In the genomic region with DNA sequence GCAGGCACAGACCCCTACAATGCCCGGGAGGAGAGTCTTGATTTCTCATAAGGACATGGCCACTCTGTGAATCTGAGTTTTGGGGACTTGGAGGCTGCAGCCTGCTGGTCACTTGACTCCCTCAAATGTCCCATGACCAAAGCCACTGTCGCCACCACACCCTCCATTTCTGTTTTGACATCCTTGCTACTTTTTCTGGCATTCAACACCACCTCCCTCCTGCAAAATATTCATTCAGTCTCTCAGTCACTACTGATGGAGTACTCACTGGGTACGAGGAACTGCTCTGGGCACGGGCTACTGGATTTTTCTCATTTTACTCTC, we compare ENCODE assay signal across 18 cellular contexts.
DNase-seq lines count a peak whose midpoint lies in the region; TF ChIP-seq lines count a peak whose summit lies in the region.
"Had no signal": no experiment of that assay in that cellular context is flagged by ENCODE, and none has a peak within 500 bp of the region (broad histone marks: within the 10 kb centered on the region; RNA-seq: fewer than 3 reads in every experiment).

No MANE protein-coding gene starts in this region.

- H3K27ac ChIP-seq in cingulate gyrus (ENCODE audit: low read depth, low read length) (peak overlapping the region; percentile 96), layer of hippocampus (ENCODE audit: low read depth, low read length) (peak overlapping the region; percentile 97), substantia nigra (ENCODE audit: low read depth, low read length, poor library complexity, severe bottlenecking) (peak overlapping the region; percentile 98), PC-9 (no peak overlapping the region), vagina (no peak overlapping the region)

- intact Hi-C loops in Calu3 (cut with micrococcal nuclease; ENCODE audit: unreplicated experiment) (no loop called here), PC-9 (cut with micrococcal nuclease; ENCODE audit: unreplicated experiment) (no loop called here), vagina (cut with DNase I) (no loop called here)

- H3K4me1 ChIP-seq in PC-9 (replicated peaks; ENCODE audit: insufficient read depth) (peaks cover 8% of the 10 kb centered on the region; the same call in 1 of the 2 replicates), vagina (peaks cover 13% of the 10 kb centered on the region)

- no peak overlapping the region for H3K4me2 ChIP-seq in PC-9
- H3K4me2 ChIP-seq: A549 had no signal

- TF ChIP-seq CTCF in Calu3 (IDR thresholded peaks at IDR 0.05; ENCODE audit: unreplicated experiment) (no peak), PC-9 (conservative IDR thresholded peaks at IDR 0.05) (no peak), vagina (IDR thresholded peaks at IDR 0.05) (no peak)

- no peaks in the 10 kb centered on the region for H3K79me2 ChIP-seq in PC-9 (ENCODE audit: low read depth)

- no peaks in the 10 kb centered on the region for H3F3A ChIP-seq in PC-9 (ENCODE audit: insufficient read depth, low read depth)

- H3K36me3 ChIP-seq in PC-9 (ENCODE audit: low read depth): no peaks in the 10 kb centered on the region
- H3K36me3 ChIP-seq in vagina: no peaks in the 10 kb centered on the region

- CTCF ChIA-PET in Calu3 (lab: Charles Lee): no interaction called here
- CTCF ChIA-PET in PC-9 (lab: Charles Lee): no interaction called here

- POLR2A ChIA-PET in PC-9 (lab: Charles Lee; ENCODE audit: unreplicated experiment): interaction anchor here (0.6 kb wide), 1 partner anchor 92 kb away, joined by 4 read pairs; no protein-coding TSS in a partner anchor

- no peak overlapping the region for H3K4me3 Mint-ChIP-seq in Calu3 (ENCODE audit: low read depth, unreplicated experiment)
- H3K4me3 Mint-ChIP-seq: CD4-positive, alpha-beta T cell had no signal

- no peaks in the 10 kb centered on the region for H4K20me1 ChIP-seq in PC-9 (ENCODE audit: insufficient read depth)

- no peaks in the 10 kb centered on the region for H3K9me2 ChIP-seq in PC-9 (ENCODE audit: insufficient read depth)

- H3K27me3 ChIP-seq in layer of hippocampus (ENCODE audit: control insufficient read depth, insufficient read depth, low read length): no peaks in the 10 kb centered on the region
- H3K27me3 ChIP-seq in PC-9 (ENCODE audit: insufficient read depth, low read depth): no peaks in the 10 kb centered on the region
- H3K27me3 ChIP-seq in vagina: no peaks in the 10 kb centered on the region

- H3K36me3 Mint-ChIP-seq in Calu3 (ENCODE audit: insufficient read depth, unreplicated experiment): peaks cover 47% of the 10 kb centered on the region

- H3K9me3 Mint-ChIP-seq in Calu3 (ENCODE audit: low read depth, unreplicated experiment): no peaks in the 10 kb centered on the region
- H3K9me3 Mint-ChIP-seq: CD4-positive, alpha-beta T cell had no signal

- no peak for DNase-seq in Calu3
- DNase-seq in substantia nigra (lab: John Stamatoyannopoulos, UW): no peak
- no peak for DNase-seq in PC-9
- DNase-seq in AG20443 (ENCODE audit: low spot score): no peak
- no peak for DNase-seq in HUDEP-2 (lab: John Stamatoyannopoulos, UW; ENCODE audit: unreplicated experiment in 76 of 76)
- no peak for DNase-seq in vagina (ENCODE audit: extremely low spot score in 2 of 2)
- DNase-seq: AML-193; CD4-positive, alpha-beta T cell; DND-41; GDM1; NCI-H146; NCI-H2081 treated with DMSO at 0.1 percent for 48 hours; NCI-H226; NCI-H526; NK-92 treated with Interleukin-12 subunit alpha and Interleukin-12 subunit beta, amount 100 ng/mL, for 24 hours had no signal

- H2AFZ ChIP-seq in PC-9: no peak overlapping the region

- H3K27ac Mint-ChIP-seq in Calu3 (ENCODE audit: unreplicated experiment): peak overlapping the region; percentile 79
- H3K27ac Mint-ChIP-seq: CD4-positive, alpha-beta T cell had no signal

- BruUV-seq in Calu3 (replicated peaks; lab: Mats Ljungman, UMichigan): no TSS peak
- no TSS peak for BruUV-seq in PC-9 (replicated peaks; lab: Mats Ljungman, UMichigan)

- TF ChIP-seq POLR2A in vagina (IDR thresholded peaks at IDR 0.05): no peak

- no peak overlapping the region for H3K4me3 ChIP-seq in PC-9
- H3K4me3 ChIP-seq in vagina: no peak overlapping the region
- H3K4me3 ChIP-seq: A549 had no signal

- H3K9me3 ChIP-seq in PC-9 (ENCODE audit: insufficient read depth, low read depth) (0 out of 2 replicates have a peak, but pooled peaks cover 1% of the 10 kb centered on the region), vagina (no peaks in the 10 kb centered on the region)

- H3K27me3 Mint-ChIP-seq in Calu3 (ENCODE audit: unreplicated experiment): no peaks in the 10 kb centered on the region
- H3K27me3 Mint-ChIP-seq: CD4-positive, alpha-beta T cell had no signal

- H3K4me1 Mint-ChIP-seq in Calu3 (ENCODE audit: low read depth, unreplicated experiment): peaks cover 65% of the 10 kb centered on the region

Comparison
In these comparisons a context has a peak if more than half of its experiments do, and no peak if none do; other contexts are left out.
1. H3K27ac ChIP-seq: peak in cingulate gyrus (single experiment), layer of hippocampus (single experiment) and substantia nigra (single experiment); none in PC-9 (single experiment) and vagina (single experiment).